Comparison of ENCODE assay signal across 18 cellular contexts in the genomic region with DNA sequence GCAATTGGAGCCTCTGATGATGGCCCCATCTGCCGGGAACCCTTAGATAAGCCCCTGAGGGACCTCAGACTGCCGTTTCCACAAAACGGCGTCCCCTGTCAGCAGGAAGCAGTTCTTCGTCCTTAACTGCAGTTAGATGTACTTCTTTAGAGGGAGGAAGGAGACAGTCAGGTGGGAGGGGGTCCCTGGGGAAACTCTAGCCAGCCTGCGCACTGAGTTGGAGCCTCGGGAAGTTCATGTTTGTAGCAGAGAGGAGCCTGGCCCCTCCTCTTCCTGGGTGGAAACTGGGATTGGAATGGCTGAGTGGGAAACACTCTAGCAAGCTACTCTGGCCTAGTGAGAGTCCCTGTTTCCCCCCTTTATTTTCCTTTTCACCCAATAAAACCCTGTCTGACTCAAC.
DNase-seq lines count a peak whose midpoint lies in the region; ATAC-seq, FAIRE-seq and TF ChIP-seq lines count a peak whose summit lies in the region.
"Had no signal": no experiment of that assay in that cellular context is flagged by ENCODE, and none has a peak within 500 bp of the region (broad histone marks: within the 10 kb centered on the region; RNA-seq: fewer than 3 reads in every experiment).

No MANE protein-coding gene starts in this region.

- H3K27me3 Mint-ChIP-seq in WTC11 (ENCODE audit: low read depth) = no peaks in the 10 kb centered on the region; the same call in 1 of the 2 replicates
- H3K27me3 Mint-ChIP-seq in activated T-helper 17 cell treated with anti-CD3 and anti-CD28 coated beads, Interleukin-2, amount 50 U/mL, for 72 hours = no peaks in the 10 kb centered on the region
- H3K27me3 Mint-ChIP-seq: CD8-positive, alpha-beta memory T cell had no signal

- no peak overlapping the region for H3K23ac ChIP-seq in mesenchymal stem cell (ENCODE audit: low read length in 2 of 2)

- H3K4me1 Mint-ChIP-seq in WTC11 = peaks cover 9% of the 10 kb centered on the region
- no peaks in the 10 kb centered on the region for H3K4me1 Mint-ChIP-seq in activated T-helper 17 cell treated with anti-CD3 and anti-CD28 coated beads, Interleukin-2, amount 50 U/mL, for 72 hours
- H3K4me1 Mint-ChIP-seq: CD8-positive, alpha-beta memory T cell had no signal

- H3K9me2 ChIP-seq in OCI-LY1 (ENCODE audit: low read depth, low read length) = no peaks in the 10 kb centered on the region

- H3K9me3 Mint-ChIP-seq in WTC11 = peaks cover 27% of the 10 kb centered on the region
- H3K9me3 Mint-ChIP-seq in activated T-helper 17 cell treated with anti-CD3 and anti-CD28 coated beads, Interleukin-2, amount 50 U/mL, for 72 hours = peaks cover 8% of the 10 kb centered on the region

- H3K9me3 ChIP-seq in OCI-LY1 (ENCODE audit: low read length) (peaks cover 11% of the 10 kb centered on the region; the same call in 1 of the 2 replicates), mesenchymal stem cell (ENCODE audit: control insufficient read depth, low read length) (no peaks in the 10 kb centered on the region), small intestine (ENCODE audit: control insufficient read depth, low read depth) (no peaks in the 10 kb centered on the region)
- H3K9me3 ChIP-seq: BE2C, Caco-2 had no signal

- peak overlapping the region; percentile 84 for H4K8ac ChIP-seq in mesenchymal stem cell (ENCODE audit: low read length)

- peak; percentile 13; the same call in 1 of the 2 replicates for TF ChIP-seq CTCF in OCI-LY1 (IDR thresholded peaks at IDR 0.05; ENCODE audit: low read length)
- no peak for TF ChIP-seq CTCF in WTC11 (IDR thresholded peaks at IDR 0.05)

- no peaks in the 10 kb centered on the region for H4K20me1 ChIP-seq in OCI-LY1 (ENCODE audit: insufficient read depth, low read length)

- H3K14ac ChIP-seq in mesenchymal stem cell (ENCODE audit: low read length in 2 of 2) = no peak overlapping the region

- POLR2A ChIA-PET in WTC11 (lab: Charles Lee) = no interaction called here

- 92% methylated on average over 6 of the region's 7 CpGs for WGBS in mesenchymal stem cell
- WGBS in small intestine, 3 donors = 81 to 83% (median 81%) methylated on average over 7 of the region's 7 CpGs

- no peaks in the 10 kb centered on the region for H3K79me2 ChIP-seq in OCI-LY1 (ENCODE audit: insufficient read depth, low read length)

- no peak overlapping the region for H3K4me3 ChIP-seq in OCI-LY1 (ENCODE audit: low read depth, low read length, poor library complexity, severe bottlenecking)
- H3K4me3 ChIP-seq in mesenchymal stem cell (ENCODE audit: insufficient read depth in 1 of 2, low read depth in 1 of 2, low read length in 2 of 2) = no peak overlapping the region
- no peak overlapping the region for H3K4me3 ChIP-seq in small intestine (ENCODE audit: low read depth in 1 of 2, low read length in 2 of 2)

- H3K27ac ChIP-seq in OCI-LY1 (ENCODE audit: low read depth, low read length, poor library complexity, severe bottlenecking) (no peak overlapping the region), mesenchymal stem cell (ENCODE audit: low read length, poor library complexity, severe bottlenecking) (no peak overlapping the region), small intestine (ENCODE audit: low read depth in 1 of 2, low read length in 1 of 2) (no peak overlapping the region)
- H3K27ac ChIP-seq: HL-60 had no signal

- H3K27me3 ChIP-seq in OCI-LY1 (ENCODE audit: insufficient read depth, low read length) (no peaks in the 10 kb centered on the region), mesenchymal stem cell (ENCODE audit: control insufficient read depth in 1 of 2, insufficient read depth in 1 of 2, low read length in 2 of 2) (no peaks in the 10 kb centered on the region), small intestine (ENCODE audit: control insufficient read depth in 2 of 2, insufficient read depth in 2 of 2, low read length in 2 of 2) (no peaks in the 10 kb centered on the region)
- H3K27me3 ChIP-seq: BE2C had no signal

- H3K4me3 Mint-ChIP-seq in WTC11 = no peak overlapping the region
- H3K4me3 Mint-ChIP-seq in activated T-helper 17 cell treated with anti-CD3 and anti-CD28 coated beads, Interleukin-2, amount 50 U/mL, for 72 hours = no peak overlapping the region
- H3K4me3 Mint-ChIP-seq: CD8-positive, alpha-beta memory T cell had no signal

- no peaks in the 10 kb centered on the region for H3K36me3 ChIP-seq in OCI-LY1 (ENCODE audit: insufficient read depth, low read length)
- no peaks in the 10 kb centered on the region for H3K36me3 ChIP-seq in mesenchymal stem cell (ENCODE audit: control insufficient read depth in 1 of 2, insufficient read depth in 2 of 2, low read depth in 1 of 2, low read length in 2 of 2)
- H3K36me3 ChIP-seq in small intestine (ENCODE audit: control insufficient read depth in 2 of 2, insufficient read depth in 2 of 2, low read length in 2 of 2) = no peaks in the 10 kb centered on the region
- H3K36me3 ChIP-seq: BE2C had no signal

- H2AK5ac ChIP-seq in mesenchymal stem cell (ENCODE audit: low read length, severe bottlenecking) = no peak overlapping the region

- H3K4ac ChIP-seq in mesenchymal stem cell (ENCODE audit: low read depth in 1 of 2, low read length in 2 of 2) = peak overlapping the region in 1 of 2 experiments; percentile 51

- no peaks in the 10 kb centered on the region for H3K79me1 ChIP-seq in mesenchymal stem cell (replicated peaks; ENCODE audit: low read length, poor library complexity, severe bottlenecking)

- peaks cover 12% of the 10 kb centered on the region for H3K36me3 Mint-ChIP-seq in WTC11
- no peaks in the 10 kb centered on the region for H3K36me3 Mint-ChIP-seq in activated T-helper 17 cell treated with anti-CD3 and anti-CD28 coated beads, Interleukin-2, amount 50 U/mL, for 72 hours (ENCODE audit: low read depth)

- no peak overlapping the region for H3K27ac Mint-ChIP-seq in WTC11
- H3K27ac Mint-ChIP-seq in activated T-helper 17 cell treated with anti-CD3 and anti-CD28 coated beads, Interleukin-2, amount 50 U/mL, for 72 hours = no peak overlapping the region
- H3K27ac Mint-ChIP-seq: CD8-positive, alpha-beta memory T cell had no signal

- ATAC-seq in WTC11 (peak; percentile 47; the same call in 1 of the 2 replicates), HG02885 (IDR thresholded peaks at IDR 0.05; ENCODE audit: poor library complexity, unreplicated experiment) (no peak)
- no peak for ATAC-seq in activated T-helper 17 cell treated with anti-CD3 and anti-CD28 coated beads, Interleukin-2, amount 50 U/mL, for 72 hours (replicated peaks)
- ATAC-seq: HCT116 had no signal

- H3K18ac ChIP-seq in mesenchymal stem cell (ENCODE audit: low read depth in 1 of 2, low read length in 2 of 2) = peak overlapping the region in 1 of 2 experiments; percentile 54

- H3K9ac ChIP-seq in OCI-LY1 (ENCODE audit: low read length) (no peak overlapping the region), mesenchymal stem cell (ENCODE audit: low read length) (no peak overlapping the region)

- no peaks in the 10 kb centered on the region for H3K4me1 ChIP-seq in OCI-LY1 (ENCODE audit: insufficient read depth, low read length, severe bottlenecking)
- H3K4me1 ChIP-seq in mesenchymal stem cell (ENCODE audit: control insufficient read depth, insufficient read depth, low read depth, low read length) = no peaks in the 10 kb centered on the region
- no peaks in the 10 kb centered on the region for H3K4me1 ChIP-seq in small intestine (ENCODE audit: control insufficient read depth in 2 of 2, insufficient read depth in 1 of 2, low read depth in 1 of 2, low read length in 1 of 2)
- H3K4me1 ChIP-seq: Caco-2 had no signal

- no peak for FAIRE-seq in small intestine (lab: Jason Lieb, UNC)
- FAIRE-seq: GM19239, H54 had no signal

- H2BK120ac ChIP-seq in mesenchymal stem cell (ENCODE audit: low read depth, low read length) = no peak overlapping the region

- no peak overlapping the region for H2BK5ac ChIP-seq in mesenchymal stem cell (ENCODE audit: low read depth, low read length, poor library complexity, severe bottlenecking)

- H2BK12ac ChIP-seq in mesenchymal stem cell (ENCODE audit: low read length in 2 of 2) = peak overlapping the region in 1 of 2 experiments; percentile 72

- H3K4me2 ChIP-seq in OCI-LY1 (ENCODE audit: low read length) (no peak overlapping the region), mesenchymal stem cell (ENCODE audit: low read length, poor library complexity, severe bottlenecking) (no peak overlapping the region)

- H2BK15ac ChIP-seq in mesenchymal stem cell (ENCODE audit: low read depth, poor library complexity, severe bottlenecking) = no peak overlapping the region

- TF ChIP-seq POLR2A in erythroblast (IDR thresholded peaks at IDR 0.05; ENCODE audit: low read length) = no peak

- DNase-seq in ELF-1 (ENCODE audit: low read depth, low spot score) (peak; percentile 9), WTC11 (ENCODE audit: low spot score) (no peak), mesenchymal stem cell (no peak), erythroblast (lab: John Stamatoyannopoulos, UW) (no peak), small intestine (no peak)
- DNase-seq: ACHN; BE2C; Caco-2; CD8-positive, alpha-beta memory T cell; DND-41; GF-D8 had no signal

- no peaks in the 10 kb centered on the region for H3F3A ChIP-seq in OCI-LY1 (ENCODE audit: insufficient read depth, low read length)

- H2AFZ ChIP-seq in OCI-LY1 (ENCODE audit: low read length) = peak overlapping the region; percentile 0
- H2AFZ ChIP-seq in mesenchymal stem cell (ENCODE audit: low read depth, low read length) = peak overlapping the region; percentile 27

- H4K91ac ChIP-seq in mesenchymal stem cell (ENCODE audit: low read length) = no peak overlapping the region

- CTCF ChIA-PET in WTC11 (lab: Charles Lee) = interaction anchor here (1.4 kb wide), 1 partner anchor 9 kb away, joined by 7 read pairs; no protein-coding TSS in a partner anchor

TF ChIP-seq in WTC11, 78 proteins besides CTCF, POLR2A, EP300 and RAD21 (continues in another document):
- TF ChIP-seq, protein P1, sequence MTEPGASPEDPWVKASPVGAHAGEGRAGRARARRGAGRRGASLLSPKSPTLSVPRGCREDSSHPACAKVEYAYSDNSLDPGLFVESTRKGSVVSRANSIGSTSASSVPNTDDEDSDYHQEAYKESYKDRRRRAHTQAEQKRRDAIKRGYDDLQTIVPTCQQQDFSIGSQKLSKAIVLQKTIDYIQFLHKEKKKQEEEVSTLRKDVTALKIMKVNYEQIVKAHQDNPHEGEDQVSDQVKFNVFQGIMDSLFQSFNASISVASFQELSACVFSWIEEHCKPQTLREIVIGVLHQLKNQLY (CRISPR knock-in tag; IDR thresholded peaks at IDR 0.05) = no peak
- TF ChIP-seq, protein P2, sequence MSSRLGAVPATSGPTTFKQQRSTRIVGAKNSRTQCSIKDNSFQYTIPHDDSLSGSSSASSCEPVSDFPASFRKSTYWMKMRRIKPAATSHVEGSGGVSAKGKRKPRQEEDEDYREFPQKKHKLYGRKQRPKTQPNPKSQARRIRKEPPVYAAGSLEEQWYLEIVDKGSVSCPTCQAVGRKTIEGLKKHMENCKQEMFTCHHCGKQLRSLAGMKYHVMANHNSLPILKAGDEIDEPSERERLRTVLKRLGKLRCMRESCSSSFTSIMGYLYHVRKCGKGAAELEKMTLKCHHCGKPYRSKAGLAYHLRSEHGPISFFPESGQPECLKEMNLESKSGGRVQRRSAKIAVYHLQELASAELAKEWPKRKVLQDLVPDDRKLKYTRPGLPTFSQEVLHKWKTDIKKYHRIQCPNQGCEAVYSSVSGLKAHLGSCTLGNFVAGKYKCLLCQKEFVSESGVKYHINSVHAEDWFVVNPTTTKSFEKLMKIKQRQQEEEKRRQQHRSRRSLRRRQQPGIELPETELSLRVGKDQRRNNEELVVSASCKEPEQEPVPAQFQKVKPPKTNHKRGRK (CRISPR knock-in tag; IDR thresholded peaks at IDR 0.05; ENCODE audit: borderline replicate concordance) = no peak
